23 cellular contexts compared by ENCODE assay signal in the genomic region with DNA sequence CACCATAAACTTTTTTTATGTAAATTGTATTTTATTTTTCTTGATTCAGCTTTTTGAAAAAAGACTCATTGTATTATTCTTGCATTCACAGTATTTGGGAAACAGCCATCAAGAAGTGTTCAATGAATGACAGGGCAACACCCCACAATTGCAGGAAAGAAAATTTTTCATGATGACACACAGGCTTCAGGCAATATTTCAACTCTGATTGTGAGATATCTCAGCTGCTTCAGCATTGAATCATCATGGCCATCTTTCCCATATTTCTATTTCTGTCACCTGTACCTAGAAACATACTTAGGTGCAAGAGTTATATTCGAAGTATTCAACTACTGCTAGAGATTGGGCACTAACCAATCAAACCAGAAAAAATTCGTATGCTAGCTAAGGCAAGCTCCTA.
DNase-seq lines count a peak whose midpoint lies in the region; FAIRE-seq lines count a peak whose summit lies in the region.
"Had no signal": no experiment of that assay in that cellular context is flagged by ENCODE, and none has a peak within 500 bp of the region (broad histone marks: within the 10 kb centered on the region; RNA-seq: fewer than 3 reads in every experiment).

No MANE protein-coding gene starts in this region.

- intact Hi-C loops in cardiac septum (cut with DNase I), result no loop called here

- no peak overlapping the region for H3K27ac ChIP-seq in SK-N-MC
- H3K27ac ChIP-seq: parathyroid adenoma, tibial artery had no signal

- H3K36me3 ChIP-seq in SK-N-MC (ENCODE audit: insufficient read depth, low read length), result no peaks in the 10 kb centered on the region
- H3K36me3 ChIP-seq: tibial artery had no signal

- peak; percentile 21 for DNase-seq in HTR-8/SVneo (ENCODE audit: insufficient read length, low spot score)
- DNase-seq in SK-N-MC (ENCODE audit: low read depth, low spot score), result no peak
- peak; percentile 0 for DNase-seq in foreskin melanocyte
- DNase-seq in amygdala (lab: John Stamatoyannopoulos, UW), result no peak
- DNase-seq in NCI-H2196 (lab: John Stamatoyannopoulos, UW; ENCODE audit: unreplicated experiment), result no peak
- DNase-seq in DMS114 treated with DMSO at 0.1 percent for 48 hours (lab: John Stamatoyannopoulos, UW; ENCODE audit: unreplicated experiment), result no peak
- DNase-seq in cardiac septum (ENCODE audit: low spot score), result no peak
- DNase-seq: activated CD4-positive, alpha-beta memory T cell treated with anti-CD3 and anti-CD28 coated beads for 36 hours; activated CD4-positive, CD25-positive, alpha-beta regulatory T cell; activated CD8-positive, alpha-beta memory T cell treated with anti-CD3 and anti-CD28 coated beads, Interleukin-2, amount 50 U/mL, for 48 hours; CD8-positive, alpha-beta T cell; erythroblast; H7; Karpas-422; NCI-H1092; NCI-H187 treated with DMSO at 0.1 percent for 48 hours; right cardiac atrium; Right ventricle myocardium superior; stimulated activated CD4-positive, alpha-beta T cell treated with anti-CD3 and anti-CD28 coated beads, Interleukin-12 subunit alpha, Interleukin-12 subunit beta, amount 100 ng/mL, for 4 hours; stimulated activated naive CD8-positive, alpha-beta T cell treated with anti-CD3 and anti-CD28 coated beads, Interleukin-15, amount 100 ng/mL, for 72 hours; tibial artery had no signal

- FAIRE-seq in HTR-8/SVneo (lab: Jason Lieb, UNC), result no peak
- FAIRE-seq: GM12878 had no signal

- H3K9me3 ChIP-seq in SK-N-MC (ENCODE audit: low read depth, low read length), result no peaks in the 10 kb centered on the region
- H3K9me3 ChIP-seq: tibial artery had no signal

- peak overlapping the region; percentile 53; the same call in 1 of the 2 replicates for H3K4me3 ChIP-seq in SK-N-MC
- H3K4me3 ChIP-seq: GM12878, tibial artery had no signal

- H3K9ac ChIP-seq in SK-N-MC (ENCODE audit: insufficient read length), result no peak overlapping the region
- H3K9ac ChIP-seq: parathyroid adenoma had no signal

Comparison
In these comparisons a context has a peak if more than half of its experiments do, and no peak if none do; other contexts are left out.
1. DNase-seq: peak in HTR-8/SVneo (single experiment) and foreskin melanocyte (single experiment); none in SK-N-MC (single experiment), amygdala (0 of 56), NCI-H2196 (single experiment), DMS114 treated with DMSO at 0.1 percent for 48 hours (single experiment) and cardiac septum (single experiment).